1 cellular context compared by ENCODE assay signal in the genomic region with DNA sequence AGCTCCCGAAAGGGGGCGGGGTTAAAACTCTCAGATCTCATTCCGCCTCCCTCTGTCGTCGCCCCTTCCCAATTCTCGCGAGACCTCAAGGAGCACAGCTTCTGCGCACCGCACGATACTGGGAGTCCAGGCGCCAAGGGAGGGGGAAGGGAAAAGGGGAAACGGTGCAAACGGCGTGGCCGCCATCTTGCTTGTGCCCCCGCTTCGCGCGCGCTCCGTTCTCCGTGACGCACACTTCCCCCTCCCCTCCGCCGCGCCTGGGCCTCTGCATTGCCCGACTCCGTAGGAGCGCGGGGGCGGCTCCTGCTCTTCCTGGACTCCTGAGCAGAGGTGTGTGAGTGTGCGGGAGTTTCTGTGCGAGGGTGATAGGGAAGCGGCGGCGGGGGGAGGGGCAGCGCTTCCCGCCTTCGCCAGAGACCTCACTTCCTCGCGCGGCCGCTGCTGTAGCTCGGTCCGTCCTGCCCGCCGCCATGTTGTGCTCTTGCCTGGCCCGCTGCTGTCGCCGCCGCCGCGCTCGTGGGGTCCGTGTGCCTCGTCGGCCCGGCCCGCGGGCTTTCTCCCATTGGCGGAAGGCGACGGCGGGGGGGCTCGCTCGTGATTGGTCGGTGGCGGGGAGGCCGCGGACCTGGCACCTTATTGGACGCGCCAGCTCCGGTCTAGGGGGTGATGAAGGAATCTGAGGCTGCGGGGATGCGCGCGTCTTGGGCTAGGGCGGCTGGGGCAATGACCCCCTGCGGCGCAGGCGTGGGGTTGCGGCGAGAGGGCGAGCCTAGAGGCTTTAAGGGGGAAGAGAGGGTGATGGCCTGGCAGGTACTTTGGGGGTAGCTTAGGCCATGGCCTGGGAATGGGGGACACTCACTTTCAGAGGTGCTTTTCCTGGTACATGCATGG.
TF ChIP-seq lines count a peak whose summit lies in the region.

A gene (plus strand): TSS at position 167 of the 891 bp plus-strand sequence. CDS start 47,140 bp downstream, outside the sequence.

TF ChIP-seq in K562, 482 proteins besides CTCF, POLR2A, EP300 and RAD21 (continued from another document):
- TF ChIP-seq SAFB2 (IDR thresholded peaks at IDR 0.05; ENCODE audit: borderline replicate concordance, low read depth, low read length, severe bottlenecking) = no peak
TF ChIP-seq in K562: peak in this region for 258.
